ENCODE assay signal across 1 cellular context in genomic region chr6:54037277-54037779, GRCh38.
TF ChIP-seq lines count a peak whose summit lies in the region.

No MANE protein-coding gene starts in this region.

TF ChIP-seq in HepG2, 621 proteins besides CTCF, POLR2A, EP300 and RAD21 (continued from another document and continues in another):
- peak; percentile 86 for TF ChIP-seq AHDC1 (CRISPR knock-in tag; IDR thresholded peaks at IDR 0.05; ENCODE audit: borderline replicate concordance)
- TF ChIP-seq BCL6 (CRISPR knock-in tag; IDR thresholded peaks at IDR 0.05) = peak; percentile 84
- TF ChIP-seq NONO (IDR thresholded peaks at IDR 0.05) = no peak
- TF ChIP-seq NONO (CRISPR knock-in tag; conservative IDR thresholded peaks at IDR 0.05) = peak; percentile 70
- TF ChIP-seq ZNF253 (CRISPR knock-in tag; IDR thresholded peaks at IDR 0.05; ENCODE audit: borderline replicate concordance) = no peak
- TF ChIP-seq SOX13 (IDR thresholded peaks at IDR 0.05) = no peak
- peak in 1 of 2 experiments; percentile 73; a peak in 2 of 4 replicates for TF ChIP-seq SOX13 (CRISPR knock-in tag; conservative IDR thresholded peaks at IDR 0.05 in 1 of 2, IDR thresholded peaks at IDR 0.05 in 1 of 2)
- peak; percentile 81 for TF ChIP-seq HDAC2 (CRISPR knock-in tag; IDR thresholded peaks at IDR 0.05)
- TF ChIP-seq ZNF629 (CRISPR knock-in tag; conservative IDR thresholded peaks at IDR 0.05) = no peak
- TF ChIP-seq GMEB2 (CRISPR knock-in tag; IDR thresholded peaks at IDR 0.05; ENCODE audit: low read depth) = no peak
- TF ChIP-seq KDM1A (CRISPR knock-in tag; IDR thresholded peaks at IDR 0.05) = no peak
- TF ChIP-seq NCOA5 (CRISPR knock-in tag; IDR thresholded peaks at IDR 0.05) = no peak
- no peak for TF ChIP-seq HMGXB4 (CRISPR knock-in tag; IDR thresholded peaks at IDR 0.05; ENCODE audit: borderline replicate concordance in 1 of 2, low read depth in 1 of 2)
- TF ChIP-seq HCFC1 (IDR thresholded peaks at IDR 0.05; ENCODE audit: low read depth, low read length) = no peak
- 0 out of 2 replicates have a peak, but pooled peaks have one; percentile 36 for TF ChIP-seq HDAC1 (CRISPR knock-in tag; IDR thresholded peaks at IDR 0.05)
- peak; percentile 77; the same call in 1 of the 2 replicates for TF ChIP-seq FOXJ3 (CRISPR knock-in tag; IDR thresholded peaks at IDR 0.05; ENCODE audit: borderline replicate concordance)
- TF ChIP-seq HNRNPUL1 (IDR thresholded peaks at IDR 0.05; ENCODE audit: low read depth, low read length) = no peak
- no peak for TF ChIP-seq SOX6 (IDR thresholded peaks at IDR 0.05)
- peak; percentile 81 for TF ChIP-seq SOX6 (CRISPR knock-in tag; IDR thresholded peaks at IDR 0.05)
- TF ChIP-seq PCBP1 (IDR thresholded peaks at IDR 0.05; ENCODE audit: borderline replicate concordance, low read depth, low read length) = no peak
- TF ChIP-seq ZSCAN29 (CRISPR knock-in tag; conservative IDR thresholded peaks at IDR 0.05) = no peak
- TF ChIP-seq FOXP1 (IDR thresholded peaks at IDR 0.05) = no peak
- TF ChIP-seq FOXP1 (CRISPR knock-in tag; IDR thresholded peaks at IDR 0.05) = peak; percentile 84; the same call in 1 of the 2 replicates
- peak; percentile 39; the same call in 1 of the 2 replicates for TF ChIP-seq SAP130 (CRISPR knock-in tag; IDR thresholded peaks at IDR 0.05; ENCODE audit: low read depth)
- no peak for TF ChIP-seq ARNT2 (CRISPR knock-in tag; IDR thresholded peaks at IDR 0.05; ENCODE audit: low read depth)
- TF ChIP-seq ARID5B (CRISPR knock-in tag; IDR thresholded peaks at IDR 0.05) = peak; percentile 53; the same call in 1 of the 2 replicates
- no peak; the same call in 1 of the 2 replicates for TF ChIP-seq ZNF574 (CRISPR knock-in tag; IDR thresholded peaks at IDR 0.05)
- peak; percentile 25; the same call in 1 of the 2 replicates for TF ChIP-seq RARA (CRISPR knock-in tag; IDR thresholded peaks at IDR 0.05)
- TF ChIP-seq CHCHD3 (CRISPR knock-in tag; IDR thresholded peaks at IDR 0.05) = no peak
- peak; percentile 84 for TF ChIP-seq HNF4A (CRISPR knock-in tag; IDR thresholded peaks at IDR 0.05)
- TF ChIP-seq KLF12 (CRISPR knock-in tag; IDR thresholded peaks at IDR 0.05; ENCODE audit: borderline replicate concordance) = no peak
- no peak; the same call in 1 of the 2 replicates for TF ChIP-seq HNF1A (IDR thresholded peaks at IDR 0.05; ENCODE audit: low read depth)
- TF ChIP-seq HNF1A (CRISPR knock-in tag; IDR thresholded peaks at IDR 0.05; ENCODE audit: borderline replicate concordance) = peak; percentile 40; the same call in 1 of the 2 replicates
- no peak for TF ChIP-seq PBX3 (CRISPR knock-in tag; IDR thresholded peaks at IDR 0.05; ENCODE audit: borderline replicate concordance)
- no peak for TF ChIP-seq KDM5A (IDR thresholded peaks at IDR 0.05; ENCODE audit: borderline replicate concordance, low read length)
- no peak for TF ChIP-seq DNMT1 (CRISPR knock-in tag; IDR thresholded peaks at IDR 0.05)
- no peak for TF ChIP-seq ZNF580 (CRISPR knock-in tag; IDR thresholded peaks at IDR 0.05; ENCODE audit: borderline replicate concordance, low read depth)
- TF ChIP-seq TBX2 (CRISPR knock-in tag; IDR thresholded peaks at IDR 0.05; ENCODE audit: borderline replicate concordance) = peak; percentile 34
- no peak for TF ChIP-seq NAIF1 (CRISPR knock-in tag; IDR thresholded peaks at IDR 0.05; ENCODE audit: borderline replicate concordance)
- TF ChIP-seq TEAD3 (CRISPR knock-in tag; optimal IDR thresholded peaks at IDR 0.05; ENCODE audit: borderline replicate concordance) = peak; percentile 20
- 0 out of 2 replicates have a peak, but pooled peaks have one; percentile 34 for TF ChIP-seq TARDBP (CRISPR knock-in tag; IDR thresholded peaks at IDR 0.05)
